8 cellular contexts compared by ENCODE assay signal in genomic region chr3:153892191-153892590, GRCh38.
A peak's percentile ranks its signal among the peaks of the same experiment; 100 is the strongest.
DNase-seq lines count a peak whose midpoint lies in the region; ATAC-seq, FAIRE-seq and TF ChIP-seq lines count a peak whose summit lies in the region.
"Not testable (repeated sequence)": the region's sequence is repeated elsewhere in the genome, so short reads cannot be mapped to it uniquely, and the experiment has no call there.

No MANE protein-coding gene starts in this region.

- not testable (repeated sequence) for TF ChIP-seq RAD21 in K562 (CRISPR knock-in tag; conservative IDR thresholded peaks at IDR 0.05 in 1 of 2, IDR thresholded peaks at IDR 0.05 in 1 of 2)

- H3K9me1 ChIP-seq in K562 (ENCODE audit: control insufficient read depth, insufficient read depth, low read length) = not testable (repeated sequence)

- intact Hi-C loops in K562 (cut with micrococcal nuclease) = not testable (repeated sequence)

- peak overlapping the region; percentile 1; the same call in 1 of the 2 replicates for H3K4me2 ChIP-seq in MM.1S (ENCODE audit: low read depth, low read length)
- H3K4me2 ChIP-seq in K562 (ENCODE audit: insufficient read depth, low read length) = not testable (repeated sequence)

- H3K27me3 ChIP-seq in MM.1S (replicated peaks; ENCODE audit: insufficient read depth, low read length); adipocyte (replicated peaks; ENCODE audit: control insufficient read depth, insufficient read depth, low read length); K562 (ENCODE audit: control insufficient read depth in 2 of 2, insufficient read depth in 2 of 2, low read length in 2 of 2): not testable (repeated sequence)

- FAIRE-seq in H54 (lab: Jason Lieb, UNC) = peak; percentile 80
- FAIRE-seq in K562 (lab: Jason Lieb, UNC) = peak; percentile 75
- FAIRE-seq in endometrium (lab: Jason Lieb, UNC) = peak; percentile 12

- H4K20me1 ChIP-seq in MM.1S (ENCODE audit: insufficient read depth, low read length); K562 (replicated peaks; ENCODE audit: control insufficient read depth, insufficient read depth, low read length): not testable (repeated sequence)

- not testable (repeated sequence) for H3K27me3 Mint-ChIP-seq in nephron (ENCODE audit: low read depth)

- not testable (repeated sequence) for H3K4me1 ChIP-seq in MM.1S (ENCODE audit: low read length); adipocyte (ENCODE audit: control insufficient read depth, insufficient read depth, low read length); K562 (replicated peaks in 1 of 2; ENCODE audit: control insufficient read depth in 2 of 2, insufficient read depth in 2 of 2, low read length in 2 of 2)

- not testable (repeated sequence) for H3K36me3 Mint-ChIP-seq in nephron (ENCODE audit: low read depth)

- H3F3A ChIP-seq in MM.1S (ENCODE audit: insufficient read depth, low read length) = not testable (repeated sequence)

- peak; percentile 8 for DNase-seq in AG09309 (ENCODE audit: low read depth)
- not testable (repeated sequence) for DNase-seq in H54 (ENCODE audit: insufficient read length, low spot score); MM.1S; K562 (ENCODE audit: extremely low read depth in 1 of 4, low spot score in 3 of 4)
- peak; percentile 14 for DNase-seq in adipocyte (ENCODE audit: low read depth)
- peak; percentile 48 for DNase-seq in iris pigment epithelial cell (ENCODE audit: low read depth)

- in situ Hi-C loops in K562 (cut with MboI) = not testable (repeated sequence)

- not testable (repeated sequence) for H3K4me3 ChIP-seq in AG09309 (ENCODE audit: control insufficient read depth, low read depth, low read length); MM.1S (ENCODE audit: low read length); adipocyte (ENCODE audit: low read length); K562

- not testable (repeated sequence) for H3K36me3 ChIP-seq in MM.1S (replicated peaks; ENCODE audit: insufficient read depth, low read length); adipocyte (ENCODE audit: control insufficient read depth, insufficient read depth, low read length, severe bottlenecking); K562 (ENCODE audit: control insufficient read depth, insufficient read depth, low read length)

- TF ChIP-seq EP300 in K562 (IDR thresholded peaks at IDR 0.05; ENCODE audit: low read length) = not testable (repeated sequence)

- not testable (repeated sequence) for H3K79me2 ChIP-seq in MM.1S (ENCODE audit: low read length); K562 (ENCODE audit: control insufficient read depth, insufficient read depth, low read length)

- peak overlapping the region; percentile 54 to 89 (median 86) for H3K27ac Mint-ChIP-seq in nephron

- H3K4me1 Mint-ChIP-seq in nephron = peaks cover 21% of the 10 kb centered on the region

- not testable (repeated sequence) for H3K9me3 ChIP-seq in MM.1S (replicated peaks; ENCODE audit: insufficient read depth, low read length); adipocyte (ENCODE audit: control insufficient read depth, low read length); K562 (replicated peaks; ENCODE audit: control insufficient read depth, insufficient read depth, low read depth, low read length)

- ATAC-seq in K562 = not testable (repeated sequence)

- not testable (repeated sequence) for TF ChIP-seq POLR2A in H54 (IDR thresholded peaks at IDR 0.05; ENCODE audit: low read depth, low read length); K562 (conservative IDR thresholded peaks at IDR 0.05)

- not testable (repeated sequence) for H3K9ac ChIP-seq in MM.1S (ENCODE audit: low read length); adipocyte (ENCODE audit: low read length); K562 (ENCODE audit: insufficient read depth in 1 of 2, low read depth in 2 of 2, low read length in 2 of 2)

- not testable (repeated sequence) for H3K9me3 Mint-ChIP-seq in nephron

- POLR2A ChIA-PET in K562 (lab: Yijun Ruan, JAX) = not testable (repeated sequence)

- not testable (repeated sequence) for H3K4me3 Mint-ChIP-seq in nephron

- not testable (repeated sequence) for H2AFZ ChIP-seq in MM.1S (ENCODE audit: low read length); K562 (ENCODE audit: low read depth, low read length)

- WGBS in K562 (ENCODE audit: insufficient coverage, low coverage, missing lambda C conversion rate) = 0% methylated on average over 6 of the region's 6 CpGs

- H3K9me2 ChIP-seq in MM.1S (replicated peaks; ENCODE audit: insufficient read depth, low read length) = not testable (repeated sequence)

- not testable (repeated sequence) for TF ChIP-seq CTCF in AG09309 (IDR thresholded peaks at IDR 0.05; ENCODE audit: control insufficient read depth, insufficient read depth, low read depth, low read length, missing control alignments); MM.1S (IDR thresholded peaks at IDR 0.05; ENCODE audit: low read length); K562 (IDR thresholded peaks at IDR 0.05 in 2 of 3, conservative IDR thresholded peaks at IDR 0.05 in 1 of 3; ENCODE audit: insufficient read depth in 2 of 3, low read depth in 1 of 3, low read length in 3 of 3); nephron (IDR thresholded peaks at IDR 0.05; ENCODE audit: unreplicated experiment in 3 of 3)

- not testable (repeated sequence) for BruUV-seq in K562 (replicated peaks; lab: Mats Ljungman, UMichigan)

- H3K27ac ChIP-seq in MM.1S (ENCODE audit: low read length); K562 (ENCODE audit: extremely low read depth, low read depth, low read length): not testable (repeated sequence)

- CTCF ChIA-PET in K562 (lab: Yijun Ruan, JAX; ENCODE audit: low intra/inter-chr PET ratio) = not testable (repeated sequence)
